ENCODE assay signal across 9 cellular contexts in the genomic region with DNA sequence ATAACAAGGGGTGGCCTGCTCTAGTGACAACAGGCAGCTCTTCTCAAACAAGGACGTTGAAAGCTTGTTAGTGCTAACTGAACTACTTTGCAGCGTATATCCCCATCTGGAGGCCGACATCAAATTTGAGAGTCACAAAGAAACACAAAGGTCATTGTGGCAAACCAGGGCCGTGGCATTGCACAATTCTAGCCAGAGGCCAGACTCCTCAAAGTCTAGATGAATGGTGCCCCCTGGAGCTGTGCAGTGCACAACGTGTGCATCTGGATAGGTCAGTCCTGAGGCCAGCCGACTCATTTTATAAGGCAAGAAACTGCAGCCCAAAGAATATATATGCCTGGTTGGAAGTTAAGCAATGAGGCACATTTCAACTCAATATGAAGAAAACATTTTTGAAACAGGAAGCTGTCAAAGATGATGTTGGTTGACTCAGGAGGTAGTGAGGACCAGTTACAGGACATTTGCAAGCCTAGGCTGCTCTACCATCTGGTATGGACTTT.
DNase-seq lines count a peak whose midpoint lies in the region; ATAC-seq and TF ChIP-seq lines count a peak whose summit lies in the region.
"Had no signal": no experiment of that assay in that cellular context is flagged by ENCODE, and none has a peak within 500 bp of the region (broad histone marks: within the 10 kb centered on the region; RNA-seq: fewer than 3 reads in every experiment).

No MANE protein-coding gene starts in this region.

- 36 to 48% (median 42%) methylated on average over 6 of the region's 6 CpGs for WGBS in adrenal gland, 4 donors

- H3K4me1 ChIP-seq in adrenal gland (replicated peaks in 1 of 2), result no peaks in the 10 kb centered on the region

- H3K27ac Mint-ChIP-seq in CD4-positive, alpha-beta T cell, result peak overlapping the region; percentile 69

- no peaks in the 10 kb centered on the region for H3K27me3 Mint-ChIP-seq in CD4-positive, alpha-beta T cell

- no peak for TF ChIP-seq CTCF in CD4-positive, alpha-beta T cell (IDR thresholded peaks at IDR 0.05)
- peak in 5 of 6 experiments; percentile 18 to 49 (median 32) for TF ChIP-seq CTCF in adrenal gland (IDR thresholded peaks at IDR 0.05)

- no peak overlapping the region for H3K4me3 Mint-ChIP-seq in CD4-positive, alpha-beta T cell
- H3K4me3 Mint-ChIP-seq: central memory CD8-positive, alpha-beta T cell had no signal

- H3K36me3 Mint-ChIP-seq in CD4-positive, alpha-beta T cell (ENCODE audit: low read depth), result no peaks in the 10 kb centered on the region

- intact Hi-C loops in CD4-positive, alpha-beta T cell (cut with DNase I, micrococcal nuclease), result loop anchor here in 1 of 2 experiments (10.0 kb wide), 1 partner anchor 84 kb away; no protein-coding TSS in a partner anchor
- intact Hi-C loops in adrenal gland (cut with DNase I) (no loop called here), left colon (cut with DNase I, micrococcal nuclease) (no loop called here)

- no peaks in the 10 kb centered on the region for H3K9me3 ChIP-seq in CD4-positive, alpha-beta T cell (ENCODE audit: control insufficient read depth, low read length)
- no peaks in the 10 kb centered on the region for H3K9me3 ChIP-seq in adrenal gland (replicated peaks in 1 of 3)

- POLR2A ChIA-PET in CD4-positive, alpha-beta T cell (lab: Charles Lee), result interaction anchor here (1.3 kb wide), 1 partner anchor 20 kb away, joined by 3 read pairs; no protein-coding TSS in a partner anchor

- no peaks in the 10 kb centered on the region for H3K27me3 ChIP-seq in CD4-positive, alpha-beta T cell (ENCODE audit: control insufficient read depth, insufficient read depth, low read length)
- no peaks in the 10 kb centered on the region for H3K27me3 ChIP-seq in adrenal gland

- CTCF ChIA-PET in CD4-positive, alpha-beta T cell (lab: Charles Lee), result interaction anchor here (1.7 kb wide), 1 partner anchor 763 kb away, joined by 4 read pairs; no protein-coding TSS in a partner anchor

- no peak for ATAC-seq in CD4-positive, alpha-beta T cell (ENCODE audit: poor library complexity)
- peak; percentile 31 for ATAC-seq in left colon
- ATAC-seq in GM19328 (IDR thresholded peaks at IDR 0.05; ENCODE audit: unreplicated experiment), result no peak

- H3K4me1 Mint-ChIP-seq in CD4-positive, alpha-beta T cell (ENCODE audit: low read depth), result peaks cover 68% of the 10 kb centered on the region

- H3K27ac ChIP-seq in CD4-positive, alpha-beta T cell (ENCODE audit: low read depth, low read length), result no peak overlapping the region
- peak overlapping the region in 1 of 5 donors; percentile 85 for H3K27ac ChIP-seq in adrenal gland

- no peaks in the 10 kb centered on the region for H3K36me3 ChIP-seq in adrenal gland (replicated peaks in 1 of 2)

- no peak for DNase-seq in CD4-positive, alpha-beta T cell
- DNase-seq in Kasumi-1 (lab: John Stamatoyannopoulos, UW), result peak; percentile 82 to 88
- peak; percentile 31 to 84 (median 71) for DNase-seq in adrenal gland
- DNase-seq in left colon, result peak; percentile 33 to 47
- no peak for DNase-seq in GM19238 (ENCODE audit: insufficient read length, low spot score)
- DNase-seq in amniotic stem cell (lab: John Stamatoyannopoulos, UW), result no peak
- DNase-seq in activated CD4-positive, CD25-positive, alpha-beta regulatory T cell treated with anti-CD3 and anti-CD28 coated beads, Interleukin-2, amount 50 U/mL, for 72 hours, result no peak

- no peaks in the 10 kb centered on the region for H3K9me3 Mint-ChIP-seq in CD4-positive, alpha-beta T cell
- H3K9me3 Mint-ChIP-seq: central memory CD8-positive, alpha-beta T cell had no signal

- H3K4me3 ChIP-seq in adrenal gland, result no peak overlapping the region

- no peak for TF ChIP-seq POLR2A in adrenal gland (IDR thresholded peaks at IDR 0.05)

Comparison
In these comparisons a context has a peak if more than half of its experiments do, and no peak if none do; other contexts are left out.
1. DNase-seq: peak in Kasumi-1 (2 of 2), adrenal gland (7 of 7) and left colon (2 of 2); none in CD4-positive, alpha-beta T cell (0 of 10), GM19238 (single experiment), amniotic stem cell (single experiment) and activated CD4-positive, CD25-positive, alpha-beta regulatory T cell treated with anti-CD3 and anti-CD28 coated beads, Interleukin-2, amount 50 U/mL, for 72 hours (single experiment).